ENCODE assay signal across 8 cellular contexts in the genomic region with DNA sequence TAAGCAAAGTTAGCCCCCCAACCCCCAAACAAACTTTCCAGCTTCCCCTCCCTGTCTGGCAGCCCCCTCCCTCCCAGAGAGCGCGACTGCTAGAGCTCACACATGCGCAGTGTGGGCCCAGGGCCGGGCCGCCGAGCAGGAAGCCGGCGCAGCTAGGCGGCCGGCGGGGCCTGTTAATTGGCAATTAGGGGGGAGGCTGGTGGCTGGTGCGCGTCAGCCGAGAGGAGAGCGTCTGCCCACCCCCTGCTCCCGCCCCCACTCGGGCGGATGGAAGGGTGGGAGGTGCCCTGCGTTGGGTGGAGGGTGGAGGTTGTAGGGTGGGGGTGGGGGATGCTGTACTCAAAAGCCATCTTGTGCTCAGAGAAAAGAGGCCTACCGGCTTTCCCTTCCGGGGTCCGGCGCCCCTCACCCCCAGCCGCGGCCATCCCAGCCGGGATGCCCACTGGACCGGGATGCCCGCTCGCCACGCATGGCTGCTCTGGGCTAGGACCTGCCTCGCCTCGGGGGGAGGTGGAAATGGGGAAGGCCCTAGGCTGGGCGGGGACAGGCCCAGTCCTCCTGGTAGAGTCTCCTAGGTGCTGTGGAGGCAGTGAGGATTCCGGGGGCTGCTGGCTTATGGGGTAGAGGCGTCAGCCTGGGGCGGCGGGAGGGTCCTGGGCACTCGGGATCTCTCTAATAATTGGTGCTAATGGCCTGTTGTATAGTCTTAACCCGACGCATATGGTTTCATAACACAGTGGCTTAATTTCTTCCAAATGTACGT. TPM values are rescaled to one million over a fixed set of nuclear protein-coding genes. Genes with fewer than 3 reads are reported as not detected.
DNase-seq lines count a peak whose midpoint lies in the region; ATAC-seq, FAIRE-seq and TF ChIP-seq lines count a peak whose summit lies in the region.

No MANE protein-coding gene starts in this region.

- peak overlapping the region; percentile 49 to 69 (median 60); a peak in 5 of 6 replicates for H3K4me3 ChIP-seq in HepG2 (replicated peaks in 1 of 3; ENCODE audit: insufficient read depth in 1 of 3, low read depth in 2 of 3, low read length in 3 of 3)

- POLR2A ChIA-PET in HepG2 (lab: Yijun Ruan, JAX) = interaction anchor here (0.8 kb wide), 1 partner anchor 9 kb away, joined by 3 read pairs; the partner anchor contains the start of gene HOXC8

- no peak for FAIRE-seq in HepG2 (lab: Jason Lieb, UNC)

- no peak for TF ChIP-seq EP300 in HepG2 (IDR thresholded peaks at IDR 0.05; ENCODE audit: low read depth in 2 of 2, low read length in 2 of 2)
- no peak for TF ChIP-seq EP300 in HepG2 (CRISPR knock-in tag; IDR thresholded peaks at IDR 0.05; ENCODE audit: borderline replicate concordance)

- CTCF ChIA-PET in HepG2 (lab: Yijun Ruan, JAX; ENCODE audit: low intra/inter-chr PET ratio, low total read pairs) = no interaction called here

- no peak for TF ChIP-seq RAD21 in HepG2 (CRISPR knock-in tag; IDR thresholded peaks at IDR 0.05)

- no peaks in the 10 kb centered on the region for H4K20me1 ChIP-seq in HepG2 (ENCODE audit: insufficient read depth, low read length)

- H3K27ac ChIP-seq in HepG2 (ENCODE audit: extremely low read length, insufficient read depth, low read length) = no peak overlapping the region

- ATAC-seq in GM18517 (IDR thresholded peaks at IDR 0.05; ENCODE audit: unreplicated experiment) (peak; percentile 70), HG02981 (IDR thresholded peaks at IDR 0.05; ENCODE audit: unreplicated experiment) (peak; percentile 73), HepG2 (peak; percentile 85)

- H3K4me2 ChIP-seq in HepG2 (ENCODE audit: low read depth, low read length) = peak overlapping the region; percentile 81

- in situ Hi-C loops in HepG2 (cut with HindIII; ENCODE audit: extremely low pct_ligation_motif_present, low pct_unique_long_range_greater_than_20kb) = loop anchor here (10.0 kb wide), 1 partner anchor 347 kb away; the partner anchor contains the start of gene GPR84

- no peak; the same call in 1 of the 2 replicates for TF ChIP-seq CTCF in HepG2 (CRISPR knock-in tag; IDR thresholded peaks at IDR 0.05)

- peak; percentile 86 for DNase-seq in A172 (ENCODE audit: low spot score)
- DNase-seq in NCI-H2171 (lab: John Stamatoyannopoulos, UW) = peak; percentile 97
- peak; percentile 43 for DNase-seq in activated CD4-positive, CD25-positive, alpha-beta regulatory T cell treated with anti-CD3 and anti-CD28 coated beads, Interleukin-2, amount 50 U/mL, for 16 hours (ENCODE audit: low read depth, low spot score)
- peak; percentile 83 for DNase-seq in cerebellum (ENCODE audit: low spot score)
- no peak for DNase-seq in HepG2 (ENCODE audit: low spot score)
- DNase-seq in stimulated activated CD4-positive, alpha-beta T cell treated with anti-CD3 and anti-CD28 coated beads, Interleukin-4, amount 100 ng/mL, for 48 hours (ENCODE audit: low read depth in 2 of 2) = peak; percentile 50 to 59

- intact Hi-C loops in HepG2 (cut with micrococcal nuclease; ENCODE audit: unreplicated experiment) = no loop called here

- BruUV-seq in HepG2 (replicated peaks; lab: Mats Ljungman, UMichigan) = no TSS peak

- no peak for TF ChIP-seq POLR2A in HepG2 (IDR thresholded peaks at IDR 0.05; ENCODE audit: insufficient read depth in 1 of 2, low read depth in 2 of 2, low read length in 2 of 2)

- H3K36me3 ChIP-seq in HepG2 (replicated peaks in 1 of 2; ENCODE audit: control insufficient read depth in 1 of 2, insufficient read depth in 2 of 2, low read length in 2 of 2) = no peaks in the 10 kb centered on the region

- peaks cover 5% of the 10 kb centered on the region; the same call in 1 of the 2 replicates for H3K4me1 ChIP-seq in HepG2 (ENCODE audit: insufficient read depth, low read length)

- peak overlapping the region; percentile 63 for H2AFZ ChIP-seq in HepG2 (ENCODE audit: low read length)

- WGBS in HepG2 (ENCODE audit: low lambda C conversion rate) = 57% methylated on average over 22 of the region's 41 CpGs

- H3K79me2 ChIP-seq in HepG2 (ENCODE audit: insufficient read depth, low read length) = no peaks in the 10 kb centered on the region

- no peak overlapping the region for H3K9ac ChIP-seq in HepG2 (ENCODE audit: insufficient read depth, low read depth, low read length)

- peaks cover 7 to 58% of the 10 kb centered on the region in 2 experiments for H3K27me3 ChIP-seq in HepG2 (ENCODE audit: control insufficient read depth in 1 of 2, insufficient read depth in 2 of 2, low read length in 2 of 2)

- no peaks in the 10 kb centered on the region for H3K9me3 ChIP-seq in HepG2 (ENCODE audit: low read length)

RNA-seq across cellular contexts. Expression of gene HOXC8, which starts 9.2 kb away (rescaled TPM):
- not detected in 2 replicates for total RNA-seq in A172 (2014; rRNA removed; shearing (Covaris generic))
- total RNA-seq in cerebellum (not detected), HepG2 (2016; rRNA removed; fragmentation: Illumina TruSeq; extraction: Trizol) (not detected in 2 replicates)
- not detected in 2 replicates for total RNA-seq in HepG2 (2016; cell fraction: cytosol; rRNA removed; fragmentation: Illumina TruSeq; extraction: Trizol; ENCODE audit: low read depth)
- total RNA-seq in HepG2 (2016; cell fraction: insoluble cytoplasmic fraction; rRNA removed; fragmentation: Illumina TruSeq; extraction: Trizol) = not detected in 2 replicates
- total RNA-seq in HepG2 (2016; cell fraction: membrane; rRNA removed; fragmentation: Illumina TruSeq; extraction: Trizol) = not detected in 2 replicates
- not detected in 2 replicates for total RNA-seq in HepG2 (2016; cell fraction: nucleus; rRNA removed; fragmentation: Illumina TruSeq; extraction: Trizol)
- 0.04 TPM in 1 of 2 replicates, not detected in the other for polyA plus RNA-seq in HepG2 (2011; rRNA removed)
- polyA plus RNA-seq in HepG2 (2011; cell fraction: cytosol; rRNA removed) = 0.03 TPM in 1 of 2 replicates, not detected in the other
- not detected in 2 replicates for polyA plus RNA-seq in HepG2 (2011; cell fraction: nucleus; rRNA removed)
- polyA plus RNA-seq in HepG2 (2012) = 0.16 TPM in 1 of 2 replicates, not detected in the other
- polyA plus RNA-seq in HepG2 (2016; cell fraction: cytosol; fragmentation: Illumina TruSeq; extraction: Trizol; ENCODE audit: low read depth) = not detected in 2 replicates
- polyA plus RNA-seq in HepG2 (2016; cell fraction: insoluble cytoplasmic fraction; fragmentation: Illumina TruSeq; extraction: Trizol; ENCODE audit: low read depth) = not detected in 2 replicates
- polyA plus RNA-seq in HepG2 (2016; cell fraction: membrane; fragmentation: Illumina TruSeq; extraction: Trizol; ENCODE audit: low read depth) = not detected in 2 replicates
- polyA plus RNA-seq in HepG2 (2016; cell fraction: nucleus; fragmentation: Illumina TruSeq; extraction: Trizol; ENCODE audit: insufficient read depth, low read depth) = 0.32 TPM in 1 of 2 replicates, not detected in the other
- 0.61 TPM in 1 of 2 replicates, not detected in the other for polyA minus RNA-seq in HepG2 (2011; rRNA and poly(A)+ RNA removed; ENCODE audit: low replicate concordance)
- not detected in 2 replicates for polyA minus RNA-seq in HepG2 (2011; cell fraction: cytosol; rRNA and poly(A)+ RNA removed)
- polyA minus RNA-seq in HepG2 (2011; cell fraction: nucleus; rRNA and poly(A)+ RNA removed) = not detected in 2 replicates

RNA-seq across cellular contexts. Expression of gene HOXC6, which starts 10.2 kb away (rescaled TPM):
- total RNA-seq in A172 (2014; rRNA removed; shearing (Covaris generic)) = 0.31 and 2.5 TPM in 2 replicates
- total RNA-seq in cerebellum (not detected), HepG2 (2016; rRNA removed; fragmentation: Illumina TruSeq; extraction: Trizol) (not detected in 2 replicates)
- total RNA-seq in HepG2 (2016; cell fraction: cytosol; rRNA removed; fragmentation: Illumina TruSeq; extraction: Trizol; ENCODE audit: low read depth) = not detected in 2 replicates
- total RNA-seq in HepG2 (2016; cell fraction: insoluble cytoplasmic fraction; rRNA removed; fragmentation: Illumina TruSeq; extraction: Trizol) = not detected in 2 replicates
- not detected in 2 replicates for total RNA-seq in HepG2 (2016; cell fraction: membrane; rRNA removed; fragmentation: Illumina TruSeq; extraction: Trizol)
- total RNA-seq in HepG2 (2016; cell fraction: nucleus; rRNA removed; fragmentation: Illumina TruSeq; extraction: Trizol) = not detected in 2 replicates
- polyA plus RNA-seq in HepG2 (2011; rRNA removed) = not detected in 2 replicates
- not detected in 2 replicates for polyA plus RNA-seq in HepG2 (2011; cell fraction: cytosol; rRNA removed)
- not detected in 2 replicates for polyA plus RNA-seq in HepG2 (2011; cell fraction: nucleus; rRNA removed)
- polyA plus RNA-seq in HepG2 (2012) = not detected in 2 replicates
- not detected in 2 replicates for polyA plus RNA-seq in HepG2 (2016; cell fraction: cytosol; fragmentation: Illumina TruSeq; extraction: Trizol; ENCODE audit: low read depth)
- polyA plus RNA-seq in HepG2 (2016; cell fraction: insoluble cytoplasmic fraction; fragmentation: Illumina TruSeq; extraction: Trizol; ENCODE audit: low read depth) = not detected in 2 replicates
- not detected in 2 replicates for polyA plus RNA-seq in HepG2 (2016; cell fraction: membrane; fragmentation: Illumina TruSeq; extraction: Trizol; ENCODE audit: low read depth)
- not detected in 2 replicates for polyA plus RNA-seq in HepG2 (2016; cell fraction: nucleus; fragmentation: Illumina TruSeq; extraction: Trizol; ENCODE audit: insufficient read depth, low read depth)
- polyA minus RNA-seq in HepG2 (2011; rRNA and poly(A)+ RNA removed; ENCODE audit: low replicate concordance) = 2.8 TPM in 1 of 2 replicates, not detected in the other
- not detected in 2 replicates for polyA minus RNA-seq in HepG2 (2011; cell fraction: cytosol; rRNA and poly(A)+ RNA removed)
- not detected in 2 replicates for polyA minus RNA-seq in HepG2 (2011; cell fraction: nucleus; rRNA and poly(A)+ RNA removed)

RNA-seq across cellular contexts. Expression of gene HOXC5, which starts 14.8 kb away (rescaled TPM):
- total RNA-seq in A172 (2014; rRNA removed; shearing (Covaris generic)) = 0.57 TPM in 1 of 2 replicates, not detected in the other
- total RNA-seq in cerebellum = not detected
- total RNA-seq in HepG2 (2016; rRNA removed; fragmentation: Illumina TruSeq; extraction: Trizol) = not detected in 2 replicates
- total RNA-seq in HepG2 (2016; cell fraction: cytosol; rRNA removed; fragmentation: Illumina TruSeq; extraction: Trizol; ENCODE audit: low read depth) = not detected in 2 replicates
- total RNA-seq in HepG2 (2016; cell fraction: insoluble cytoplasmic fraction; rRNA removed; fragmentation: Illumina TruSeq; extraction: Trizol) = not detected in 2 replicates
- not detected in 2 replicates for total RNA-seq in HepG2 (2016; cell fraction: membrane; rRNA removed; fragmentation: Illumina TruSeq; extraction: Trizol)
- total RNA-seq in HepG2 (2016; cell fraction: nucleus; rRNA removed; fragmentation: Illumina TruSeq; extraction: Trizol) = not detected in 2 replicates
- not detected in 2 replicates for polyA plus RNA-seq in HepG2 (2011; rRNA removed)
- not detected in 2 replicates for polyA plus RNA-seq in HepG2 (2011; cell fraction: cytosol; rRNA removed)
- not detected in 2 replicates for polyA plus RNA-seq in HepG2 (2011; cell fraction: nucleus; rRNA removed)
- polyA plus RNA-seq in HepG2 (2012) = not detected in 2 replicates
- polyA plus RNA-seq in HepG2 (2016; cell fraction: cytosol; fragmentation: Illumina TruSeq; extraction: Trizol; ENCODE audit: low read depth) = not detected in 2 replicates
- not detected in 2 replicates for polyA plus RNA-seq in HepG2 (2016; cell fraction: insoluble cytoplasmic fraction; fragmentation: Illumina TruSeq; extraction: Trizol; ENCODE audit: low read depth)
- polyA plus RNA-seq in HepG2 (2016; cell fraction: membrane; fragmentation: Illumina TruSeq; extraction: Trizol; ENCODE audit: low read depth) = not detected in 2 replicates
- polyA plus RNA-seq in HepG2 (2016; cell fraction: nucleus; fragmentation: Illumina TruSeq; extraction: Trizol; ENCODE audit: insufficient read depth, low read depth) = not detected in 2 replicates
- 0.63 TPM in 1 of 2 replicates, not detected in the other for polyA minus RNA-seq in HepG2 (2011; rRNA and poly(A)+ RNA removed; ENCODE audit: low replicate concordance)
- polyA minus RNA-seq in HepG2 (2011; cell fraction: cytosol; rRNA and poly(A)+ RNA removed) = not detected in 2 replicates
- polyA minus RNA-seq in HepG2 (2011; cell fraction: nucleus; rRNA and poly(A)+ RNA removed) = not detected in 2 replicates

RNA-seq across cellular contexts. Expression of gene HOXC9, which starts 18.1 kb away (rescaled TPM):
- total RNA-seq in A172 (2014; rRNA removed; shearing (Covaris generic)) = 6.3 and 11.0 TPM in 2 replicates
- total RNA-seq in cerebellum (not detected), HepG2 (2016; rRNA removed; fragmentation: Illumina TruSeq; extraction: Trizol) (0.94 and 1.1 TPM in 2 replicates)
- 0.35 and 0.61 TPM in 2 replicates for total RNA-seq in HepG2 (2016; cell fraction: cytosol; rRNA removed; fragmentation: Illumina TruSeq; extraction: Trizol; ENCODE audit: low read depth)
- total RNA-seq in HepG2 (2016; cell fraction: insoluble cytoplasmic fraction; rRNA removed; fragmentation: Illumina TruSeq; extraction: Trizol) = 1.1 and 1.2 TPM in 2 replicates
- total RNA-seq in HepG2 (2016; cell fraction: membrane; rRNA removed; fragmentation: Illumina TruSeq; extraction: Trizol) = 0.90 and 0.99 TPM in 2 replicates
- total RNA-seq in HepG2 (2016; cell fraction: nucleus; rRNA removed; fragmentation: Illumina TruSeq; extraction: Trizol) = 0.41 and 0.50 TPM in 2 replicates
- polyA plus RNA-seq in HepG2 (2011; rRNA removed) = 0.10 and 0.11 TPM in 2 replicates
- polyA plus RNA-seq in HepG2 (2011; cell fraction: cytosol; rRNA removed) = 0.23 and 0.27 TPM in 2 replicates
- 0.10 and 0.14 TPM in 2 replicates for polyA plus RNA-seq in HepG2 (2011; cell fraction: nucleus; rRNA removed)
- polyA plus RNA-seq in HepG2 (2012) = 0.47 and 1.0 TPM in 2 replicates
- 1.6 and 2.0 TPM in 2 replicates for polyA plus RNA-seq in HepG2 (2016; cell fraction: cytosol; fragmentation: Illumina TruSeq; extraction: Trizol; ENCODE audit: low read depth)
- 1.8 and 2.6 TPM in 2 replicates for polyA plus RNA-seq in HepG2 (2016; cell fraction: insoluble cytoplasmic fraction; fragmentation: Illumina TruSeq; extraction: Trizol; ENCODE audit: low read depth)
- 1.4 and 2.4 TPM in 2 replicates for polyA plus RNA-seq in HepG2 (2016; cell fraction: membrane; fragmentation: Illumina TruSeq; extraction: Trizol; ENCODE audit: low read depth)
- polyA plus RNA-seq in HepG2 (2016; cell fraction: nucleus; fragmentation: Illumina TruSeq; extraction: Trizol; ENCODE audit: insufficient read depth, low read depth) = 1.3 and 2.0 TPM in 2 replicates
- 1.2 TPM in 1 of 2 replicates, not detected in the other for polyA minus RNA-seq in HepG2 (2011; rRNA and poly(A)+ RNA removed; ENCODE audit: low replicate concordance)
- polyA minus RNA-seq in HepG2 (2011; cell fraction: cytosol; rRNA and poly(A)+ RNA removed) = not detected in 2 replicates
- not detected in 2 replicates for polyA minus RNA-seq in HepG2 (2011; cell fraction: nucleus; rRNA and poly(A)+ RNA removed)

RNA-seq across cellular contexts. Expression of gene HOXC10, which starts 33.1 kb away (rescaled TPM):
- total RNA-seq in A172 (2014; rRNA removed; shearing (Covaris generic)) = 4.4 and 4.9 TPM in 2 replicates
- total RNA-seq in cerebellum (not detected), HepG2 (2016; rRNA removed; fragmentation: Illumina TruSeq; extraction: Trizol) (not detected in 2 replicates)
- total RNA-seq in HepG2 (2016; cell fraction: cytosol; rRNA removed; fragmentation: Illumina TruSeq; extraction: Trizol; ENCODE audit: low read depth) = not detected in 2 replicates
- not detected in 2 replicates for total RNA-seq in HepG2 (2016; cell fraction: insoluble cytoplasmic fraction; rRNA removed; fragmentation: Illumina TruSeq; extraction: Trizol)
- total RNA-seq in HepG2 (2016; cell fraction: membrane; rRNA removed; fragmentation: Illumina TruSeq; extraction: Trizol) = not detected in 2 replicates
- total RNA-seq in HepG2 (2016; cell fraction: nucleus; rRNA removed; fragmentation: Illumina TruSeq; extraction: Trizol) = not detected in 2 replicates
- not detected in 2 replicates for polyA plus RNA-seq in HepG2 (2011; rRNA removed)
- polyA plus RNA-seq in HepG2 (2011; cell fraction: cytosol; rRNA removed) = 0.17 TPM in 1 of 2 replicates, not detected in the other
- not detected in 2 replicates for polyA plus RNA-seq in HepG2 (2011; cell fraction: nucleus; rRNA removed)
- polyA plus RNA-seq in HepG2 (2012) = 0.35 TPM in 1 of 2 replicates, not detected in the other
- polyA plus RNA-seq in HepG2 (2016; cell fraction: cytosol; fragmentation: Illumina TruSeq; extraction: Trizol; ENCODE audit: low read depth) = not detected in 2 replicates
- polyA plus RNA-seq in HepG2 (2016; cell fraction: insoluble cytoplasmic fraction; fragmentation: Illumina TruSeq; extraction: Trizol; ENCODE audit: low read depth) = 0.19 TPM in 1 of 2 replicates, not detected in the other
- not detected in 2 replicates for polyA plus RNA-seq in HepG2 (2016; cell fraction: membrane; fragmentation: Illumina TruSeq; extraction: Trizol; ENCODE audit: low read depth)
- not detected in 2 replicates for polyA plus RNA-seq in HepG2 (2016; cell fraction: nucleus; fragmentation: Illumina TruSeq; extraction: Trizol; ENCODE audit: insufficient read depth, low read depth)
- polyA minus RNA-seq in HepG2 (2011; rRNA and poly(A)+ RNA removed; ENCODE audit: low replicate concordance) = 19.2 TPM in 1 of 2 replicates, not detected in the other
- polyA minus RNA-seq in HepG2 (2011; cell fraction: cytosol; rRNA and poly(A)+ RNA removed) = not detected in 2 replicates
- polyA minus RNA-seq in HepG2 (2011; cell fraction: nucleus; rRNA and poly(A)+ RNA removed) = 0.26 TPM in 1 of 2 replicates, not detected in the other
